In genomic region chr1:14486401-14487110, GRCh38 we compare ENCODE assay signal across 14 cellular contexts.
DNase-seq lines count a peak whose midpoint lies in the region; ATAC-seq, FAIRE-seq and TF ChIP-seq lines count a peak whose summit lies in the region.
"Had no signal": no experiment of that assay in that cellular context is flagged by ENCODE, and none has a peak within 500 bp of the region (broad histone marks: within the 10 kb centered on the region; RNA-seq: fewer than 3 reads in every experiment).

No MANE protein-coding gene starts in this region.

- H3K36me3 ChIP-seq in adipocyte (ENCODE audit: control insufficient read depth, insufficient read depth, low read length, severe bottlenecking), result peaks cover 5% of the 10 kb centered on the region
- no peaks in the 10 kb centered on the region for H3K36me3 ChIP-seq in heart right ventricle

- H3K4me1 ChIP-seq in adipocyte (ENCODE audit: control insufficient read depth, insufficient read depth, low read length) (peaks cover 29% of the 10 kb centered on the region), heart right ventricle (no peaks in the 10 kb centered on the region)

- ATAC-seq in heart right ventricle, result peak; percentile 59 to 89 (median 74)
- no peak for ATAC-seq in GM21390 (IDR thresholded peaks at IDR 0.05; ENCODE audit: unreplicated experiment)
- no peak for ATAC-seq in left lobe of liver
- no peak for ATAC-seq in HG02973 (IDR thresholded peaks at IDR 0.05; ENCODE audit: unreplicated experiment)

- peak overlapping the region; percentile 47 for H3K9ac ChIP-seq in adipocyte (ENCODE audit: low read length)

- 57 to 66% methylated on average over 8 of the region's 8 CpGs for WGBS in heart right ventricle, 2 donors

- peak; percentile 93 for FAIRE-seq in H54 (lab: Jason Lieb, UNC)

- H3K9me3 ChIP-seq in adipocyte (ENCODE audit: control insufficient read depth, low read length) (peaks cover 7% of the 10 kb centered on the region), heart right ventricle (peaks cover 0 to 10% (median 0%) of the 10 kb centered on the region in 11 donors)

- no peak for TF ChIP-seq POLR2A in H54 (IDR thresholded peaks at IDR 0.05; ENCODE audit: low read depth, low read length)

- DNase-seq in H54 (ENCODE audit: insufficient read length, low spot score) (peak; percentile 22), adipocyte (ENCODE audit: low read depth) (peak; percentile 68), heart right ventricle (peak in 1 of 2 donors; percentile 18), skeletal muscle cell (ENCODE audit: low read depth) (peak; percentile 59), NOMO-1 (lab: John Stamatoyannopoulos, UW; ENCODE audit: unreplicated experiment in 2 of 2) (no peak), left lobe of liver (ENCODE audit: low spot score) (no peak)
- DNase-seq: activated CD4-positive, CD25-positive, alpha-beta regulatory T cell treated with anti-CD3 and anti-CD28 coated beads, Interleukin-2, amount 50 U/mL, for 72 hours; activated naive CD4-positive, alpha-beta T cell treated with anti-CD3 and anti-CD28 coated beads for 36 hours; DMS153; NCI-H1048; stimulated activated naive CD4-positive, alpha-beta T cell treated with Interleukin-2 at 50 U/mL for 16 hours had no signal

- intact Hi-C loops in heart right ventricle (cut with DNase I), result no loop called here

- H3K4me3 ChIP-seq in adipocyte (ENCODE audit: low read length) (peak overlapping the region; percentile 1), heart right ventricle (no peak overlapping the region), skeletal muscle cell (ENCODE audit: low read depth, low read length) (no peak overlapping the region)
- H3K4me3 ChIP-seq: PC-9 had no signal

- no peak for TF ChIP-seq CTCF in heart right ventricle (IDR thresholded peaks at IDR 0.05)

- H3K27ac ChIP-seq in heart right ventricle, result peak overlapping the region in 1 of 10 donors; percentile 7
- H3K27ac ChIP-seq: PC-9 had no signal

- H3K27me3 ChIP-seq in adipocyte (replicated peaks; ENCODE audit: control insufficient read depth, insufficient read depth, low read length) (no peaks in the 10 kb centered on the region), heart right ventricle (no peaks in the 10 kb centered on the region)

Comparison
In these comparisons a context has a peak if more than half of its experiments do, and no peak if none do; other contexts are left out.
1. DNase-seq: peak in H54 (single experiment), adipocyte (single experiment) and skeletal muscle cell (single experiment); none in NOMO-1 (0 of 2) and left lobe of liver (single experiment).
2. ATAC-seq: peak in heart right ventricle (8 of 8); none in GM21390 (single experiment), left lobe of liver (single experiment) and HG02973 (single experiment).